11 cellular contexts compared by ENCODE assay signal in genomic region chr3:44398853-44399252, GRCh38.
"Had no signal": no experiment of that assay in that cellular context is flagged by ENCODE, and none has a peak within 500 bp of the region (broad histone marks: within the 10 kb centered on the region; RNA-seq: fewer than 3 reads in every experiment).

No MANE protein-coding gene starts in this region.

- ATAC-seq: GM23338, HCT116 had no signal

- H3K9ac ChIP-seq: GM23248 had no signal

- H3K9me3 ChIP-seq: HAP-1 had no signal

- DNase-seq: GM23248, GOT3, H7, H9, HCEC 1CT, HFFc6 had no signal

- H3K36me3 ChIP-seq: HAP-1 had no signal

- H3K4me2 ChIP-seq: GM23338 had no signal

- H3K4me1 Mint-ChIP-seq: GM23338, H9 had no signal

- H3K27ac Mint-ChIP-seq: GM23338, H9, HFFc6 had no signal

- H3K4me3 ChIP-seq: GM23248, GM23338, HAP-1 had no signal

- H3K9me3 Mint-ChIP-seq: GM23338, H9, HFFc6 had no signal

- H3K27ac ChIP-seq: GM23248 had no signal

- H3K4me3 Mint-ChIP-seq: GM23338, H9, HFFc6 had no signal

- FAIRE-seq: H1, H54 had no signal

- H2AFZ ChIP-seq: GM23248, GM23338 had no signal
